15 cellular contexts compared by ENCODE assay signal in the genomic region with DNA sequence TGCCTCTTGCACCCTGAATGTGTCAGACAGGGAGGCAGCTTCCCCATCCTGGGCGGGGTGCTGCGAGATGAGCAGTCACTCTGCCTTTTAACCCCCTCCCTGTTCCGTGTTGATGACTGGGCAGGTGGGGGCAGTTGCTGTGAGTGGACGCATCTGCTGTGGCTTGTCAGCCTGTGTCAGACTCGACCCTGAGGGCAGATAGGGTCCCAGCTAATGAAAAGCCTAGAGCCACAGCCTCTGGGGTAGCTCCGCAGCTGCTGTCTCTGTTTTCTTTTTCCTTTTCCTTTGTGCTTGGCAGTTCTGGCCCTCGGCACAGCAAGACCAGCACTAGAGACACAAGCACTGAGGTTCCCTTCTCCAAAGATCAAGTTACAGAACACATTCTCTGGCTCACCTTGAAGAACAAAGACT. TPM values are rescaled to one million over a fixed set of nuclear protein-coding genes. Genes with fewer than 3 reads are reported as not detected.
DNase-seq lines count a peak whose midpoint lies in the region; ATAC-seq and TF ChIP-seq lines count a peak whose summit lies in the region.
"Had no signal": no experiment of that assay in that cellular context is flagged by ENCODE, and none has a peak within 500 bp of the region (broad histone marks: within the 10 kb centered on the region; RNA-seq: fewer than 3 reads in every experiment).

No MANE protein-coding gene starts in this region.

- H3K4me3 ChIP-seq in parathyroid adenoma (ENCODE audit: low read depth, low read length): no peak overlapping the region

- peaks cover 9% of the 10 kb centered on the region for H3K9me3 Mint-ChIP-seq in glutamatergic neuron (ENCODE audit: unreplicated experiment)
- no peaks in the 10 kb centered on the region for H3K9me3 Mint-ChIP-seq in activated CD4-positive, alpha-beta T cell treated with anti-CD3 and anti-CD28 coated beads, Interleukin-2, amount 10 ng/mL, durations not matched to agents 24 days and 14 days
- H3K9me3 Mint-ChIP-seq: activated naive CD4-positive, alpha-beta T cell treated with anti-CD3 and anti-CD28 coated beads, Interleukin-2, amount 50 U/mL, for 24 hours; stimulated activated naive CD8-positive, alpha-beta T cell treated with anti-CD3 and anti-CD28 coated beads, Interleukin-15, amount 100 ng/mL, for 72 hours had no signal

- H3K27ac ChIP-seq in RWPE1 (no peak overlapping the region), parathyroid adenoma (peak overlapping the region; percentile 53)

- peaks cover 16% of the 10 kb centered on the region for H3K27me3 Mint-ChIP-seq in glutamatergic neuron (ENCODE audit: unreplicated experiment)
- H3K27me3 Mint-ChIP-seq in activated CD4-positive, alpha-beta T cell treated with anti-CD3 and anti-CD28 coated beads, Interleukin-2, amount 10 ng/mL, durations not matched to agents 24 days and 14 days: peaks cover 26% of the 10 kb centered on the region
- H3K27me3 Mint-ChIP-seq: activated naive CD4-positive, alpha-beta T cell treated with anti-CD3 and anti-CD28 coated beads, Interleukin-2, amount 50 U/mL, for 24 hours had no signal

- TF ChIP-seq CTCF in RWPE1 (conservative IDR thresholded peaks at IDR 0.05; ENCODE audit: low read depth): no peak
- no peak for TF ChIP-seq CTCF in glutamatergic neuron (IDR thresholded peaks at IDR 0.05; ENCODE audit: partially characterized antibody, unreplicated experiment)
- TF ChIP-seq CTCF in parathyroid adenoma (IDR thresholded peaks at IDR 0.05): no peak

- H3K4me1 Mint-ChIP-seq in glutamatergic neuron (ENCODE audit: low read depth, unreplicated experiment): peaks cover 30% of the 10 kb centered on the region
- no peaks in the 10 kb centered on the region for H3K4me1 Mint-ChIP-seq in activated CD4-positive, alpha-beta T cell treated with anti-CD3 and anti-CD28 coated beads, Interleukin-2, amount 10 ng/mL, durations not matched to agents 24 days and 14 days
- H3K4me1 Mint-ChIP-seq: activated naive CD4-positive, alpha-beta T cell treated with anti-CD3 and anti-CD28 coated beads, Interleukin-2, amount 50 U/mL, for 24 hours had no signal

- peak; percentile 39 for DNase-seq in HPDE6-E6E7 (ENCODE audit: extremely low spot score)
- peak; percentile 38 for DNase-seq in RWPE1 (ENCODE audit: low spot score)
- peak; percentile 85 for DNase-seq in glutamatergic neuron
- DNase-seq in globus pallidus (ENCODE audit: low spot score): no peak
- no peak for DNase-seq in activated CD4-positive, alpha-beta T cell treated with anti-CD3 and anti-CD28 coated beads, Interleukin-2, amount 10 ng/mL, durations not matched to agents 24 days and 14 days
- DNase-seq in LoVo (ENCODE audit: low spot score): no peak
- DNase-seq: AML-193; midbrain; NCI-H2081 treated with DMSO at 0.1 percent for 48 hours; NK-92 treated with Interleukin-12 subunit alpha and Interleukin-12 subunit beta, amount 100 ng/mL, for 24 hours; stimulated activated naive CD8-positive, alpha-beta T cell treated with anti-CD3 and anti-CD28 coated beads, Interleukin-15, amount 100 ng/mL, for 72 hours had no signal

- no peaks in the 10 kb centered on the region for H3K9me3 ChIP-seq in parathyroid adenoma (ENCODE audit: control insufficient read depth, low read length)

- peak overlapping the region; percentile 12 for H2AFZ ChIP-seq in parathyroid adenoma

- intact Hi-C loops in activated CD4-positive, alpha-beta T cell treated with anti-CD3 and anti-CD28 coated beads, Interleukin-2, amount 10 ng/mL, durations not matched to agents 24 days and 14 days (cut with micrococcal nuclease): no loop called here

- H3K79me2 ChIP-seq in parathyroid adenoma: no peaks in the 10 kb centered on the region

- H3K4me3 Mint-ChIP-seq in glutamatergic neuron (ENCODE audit: unreplicated experiment): peak overlapping the region; percentile 55
- no peak overlapping the region for H3K4me3 Mint-ChIP-seq in activated CD4-positive, alpha-beta T cell treated with anti-CD3 and anti-CD28 coated beads, Interleukin-2, amount 10 ng/mL, durations not matched to agents 24 days and 14 days
- H3K4me3 Mint-ChIP-seq: activated naive CD4-positive, alpha-beta T cell treated with anti-CD3 and anti-CD28 coated beads, Interleukin-2, amount 50 U/mL, for 24 hours; stimulated activated naive CD8-positive, alpha-beta T cell treated with anti-CD3 and anti-CD28 coated beads, Interleukin-15, amount 100 ng/mL, for 72 hours had no signal

- ATAC-seq in HG02970 (IDR thresholded peaks at IDR 0.05; ENCODE audit: low FRiP score, unreplicated experiment): no peak
- ATAC-seq: Right ventricle myocardium inferior; stimulated activated naive CD8-positive, alpha-beta T cell treated with anti-CD3 and anti-CD28 coated beads, Interleukin-15, amount 100 ng/mL, for 72 hours had no signal

- H3K4me2 ChIP-seq in parathyroid adenoma (ENCODE audit: low read length): peak overlapping the region; percentile 3

- no peaks in the 10 kb centered on the region for H3K27me3 ChIP-seq in parathyroid adenoma (ENCODE audit: control insufficient read depth, insufficient read depth, low read length)

- H3K9ac ChIP-seq in parathyroid adenoma: no peak overlapping the region

- peak overlapping the region; percentile 77 for H3K27ac Mint-ChIP-seq in glutamatergic neuron (ENCODE audit: unreplicated experiment)
- no peak overlapping the region for H3K27ac Mint-ChIP-seq in activated CD4-positive, alpha-beta T cell treated with anti-CD3 and anti-CD28 coated beads, Interleukin-2, amount 10 ng/mL, durations not matched to agents 24 days and 14 days
- H3K27ac Mint-ChIP-seq: activated naive CD4-positive, alpha-beta T cell treated with anti-CD3 and anti-CD28 coated beads, Interleukin-2, amount 50 U/mL, for 24 hours; stimulated activated naive CD8-positive, alpha-beta T cell treated with anti-CD3 and anti-CD28 coated beads, Interleukin-15, amount 100 ng/mL, for 72 hours had no signal

- peaks cover 6% of the 10 kb centered on the region for H3K36me3 Mint-ChIP-seq in glutamatergic neuron (ENCODE audit: unreplicated experiment)
- no peaks in the 10 kb centered on the region for H3K36me3 Mint-ChIP-seq in activated CD4-positive, alpha-beta T cell treated with anti-CD3 and anti-CD28 coated beads, Interleukin-2, amount 10 ng/mL, durations not matched to agents 24 days and 14 days (ENCODE audit: low read depth)
- H3K36me3 Mint-ChIP-seq: activated naive CD4-positive, alpha-beta T cell treated with anti-CD3 and anti-CD28 coated beads, Interleukin-2, amount 50 U/mL, for 24 hours had no signal

- no peaks in the 10 kb centered on the region for H3K36me3 ChIP-seq in parathyroid adenoma (ENCODE audit: control insufficient read depth, insufficient read depth, low read length)

- CTCF ChIA-PET in RWPE1 (lab: Yijun Ruan, JAX): no interaction called here

- peaks cover 29% of the 10 kb centered on the region for H3K4me1 ChIP-seq in parathyroid adenoma

- POLR2A ChIA-PET in RWPE1 (lab: Yijun Ruan, JAX; ENCODE audit: low non-redundant PET): no interaction called here

RNA-seq across cellular contexts. Expression of a gene that starts 43.0 kb away (rescaled TPM):
- 6.7 TPM for total RNA-seq in glutamatergic neuron (ENCODE audit: unreplicated experiment)
- total RNA-seq in activated CD4-positive, alpha-beta T cell treated with anti-CD3 and anti-CD28 coated beads, Interleukin-2, amount 10 ng/mL, durations not matched to agents 24 days and 14 days: 2.5 and 3.8 TPM in 2 replicates

Comparison
In these comparisons a context has a peak if more than half of its experiments do, and no peak if none do; other contexts are left out.
1. DNase-seq: peak in HPDE6-E6E7 (single experiment), RWPE1 (single experiment) and glutamatergic neuron (single experiment); none in globus pallidus (single experiment), activated CD4-positive, alpha-beta T cell treated with anti-CD3 and anti-CD28 coated beads, Interleukin-2, amount 10 ng/mL, durations not matched to agents 24 days and 14 days (single experiment) and LoVo (single experiment).